16 cellular contexts compared by ENCODE assay signal in genomic region chr22:47238886-47239860, GRCh38.
DNase-seq lines count a peak whose midpoint lies in the region; ATAC-seq, FAIRE-seq and TF ChIP-seq lines count a peak whose summit lies in the region.
"Had no signal": no experiment of that assay in that cellular context is flagged by ENCODE, and none has a peak within 500 bp of the region (broad histone marks: within the 10 kb centered on the region; RNA-seq: fewer than 3 reads in every experiment).

No MANE protein-coding gene starts in this region.

- DNase-seq in HepG2 (ENCODE audit: low spot score), result no peak
- DNase-seq in left lobe of liver (ENCODE audit: low spot score), result peak; percentile 12
- DNase-seq in sciatic nerve (ENCODE audit: low spot score), result peak; percentile 12
- no peak for DNase-seq in MCF 10A (ENCODE audit: unreplicated experiment)
- no peak for DNase-seq in NCI-H345 (lab: John Stamatoyannopoulos, UW)
- DNase-seq in D721Med (ENCODE audit: insufficient read length, low spot score), result no peak
- DNase-seq: CD8-positive, alpha-beta T cell; COR-L47; DMS53; GF-D8 had no signal

- H3K4me1 Mint-ChIP-seq in MCF 10A (ENCODE audit: insufficient read depth, unreplicated experiment), result no peaks in the 10 kb centered on the region
- H3K4me1 Mint-ChIP-seq: B cell, CD14-positive monocyte had no signal

- H4K20me1 ChIP-seq in HepG2 (ENCODE audit: insufficient read depth, low read length), result no peaks in the 10 kb centered on the region

- FAIRE-seq in HepG2 (lab: Jason Lieb, UNC), result no peak
- FAIRE-seq in D721Med (lab: Jason Lieb, UNC), result no peak
- FAIRE-seq: A204.1, H1 had no signal

- no peaks in the 10 kb centered on the region for H3K36me3 ChIP-seq in liver (ENCODE audit: control insufficient read depth in 4 of 4, insufficient read depth in 3 of 4, low read depth in 1 of 4, low read length in 3 of 4)
- no peaks in the 10 kb centered on the region for H3K36me3 ChIP-seq in HepG2 (replicated peaks in 1 of 2; ENCODE audit: control insufficient read depth in 1 of 2, insufficient read depth in 2 of 2, low read length in 2 of 2)
- H3K36me3 ChIP-seq: HAP-1 had no signal

- H3K9me3 Mint-ChIP-seq in MCF 10A (ENCODE audit: unreplicated experiment), result no peaks in the 10 kb centered on the region
- H3K9me3 Mint-ChIP-seq: CD8-positive, alpha-beta T cell had no signal

- in situ Hi-C loops in HepG2 (cut with HindIII; ENCODE audit: extremely low pct_ligation_motif_present, low pct_unique_long_range_greater_than_20kb), result no loop called here

- WGBS in liver, result 67% methylated on average over 15 of the region's 15 CpGs
- 4% methylated on average over 11 of the region's 15 CpGs for WGBS in HepG2 (ENCODE audit: low lambda C conversion rate)

- no peak overlapping the region for H3K9ac ChIP-seq in liver (ENCODE audit: low read depth in 1 of 2, low read length in 2 of 2)
- H3K9ac ChIP-seq in HepG2 (ENCODE audit: insufficient read depth, low read depth, low read length), result no peak overlapping the region

- H3K4me3 ChIP-seq in liver (ENCODE audit: low read depth in 1 of 3, low read length in 3 of 3), result no peak overlapping the region
- H3K4me3 ChIP-seq in HepG2 (replicated peaks in 1 of 3; ENCODE audit: insufficient read depth in 1 of 3, low read depth in 2 of 3, low read length in 3 of 3), result no peak overlapping the region
- H3K4me3 ChIP-seq: HAP-1 had no signal

- CTCF ChIA-PET in HepG2 (lab: Yijun Ruan, JAX; ENCODE audit: low intra/inter-chr PET ratio, low total read pairs), result no interaction called here
- CTCF ChIA-PET in MCF 10A (lab: Yijun Ruan, JAX), result no interaction called here

- H3K4me1 ChIP-seq in liver (ENCODE audit: control insufficient read depth in 4 of 4, insufficient read depth in 4 of 4, low read length in 3 of 4) (no peaks in the 10 kb centered on the region), HepG2 (ENCODE audit: insufficient read depth, low read length) (no peaks in the 10 kb centered on the region)
- H3K4me1 ChIP-seq: HAP-1 had no signal

- ATAC-seq in HepG2, result no peak
- ATAC-seq in left lobe of liver, result no peak
- no peak for ATAC-seq in sciatic nerve
- ATAC-seq: CD8-positive, alpha-beta T cell had no signal

- TF ChIP-seq POLR2A in HepG2 (IDR thresholded peaks at IDR 0.05; ENCODE audit: insufficient read depth in 1 of 2, low read depth in 2 of 2, low read length in 2 of 2), result no peak

- no peaks in the 10 kb centered on the region for H3K36me3 Mint-ChIP-seq in MCF 10A (ENCODE audit: insufficient read depth, unreplicated experiment)
- H3K36me3 Mint-ChIP-seq: CD14-positive monocyte; CD8-positive, alpha-beta T cell had no signal

- H3K4me3 Mint-ChIP-seq in MCF 10A (ENCODE audit: unreplicated experiment), result no peak overlapping the region
- H3K4me3 Mint-ChIP-seq: B cell; CD14-positive monocyte; CD8-positive, alpha-beta T cell had no signal

- intact Hi-C loops in HepG2 (cut with micrococcal nuclease; ENCODE audit: unreplicated experiment), result no loop called here
- intact Hi-C loops in sciatic nerve (cut with DNase I), result no loop called here
- intact Hi-C loops in MCF 10A (cut with micrococcal nuclease), result no loop called here

- TF ChIP-seq RAD21 in liver (IDR thresholded peaks at IDR 0.05), result no peak
- TF ChIP-seq RAD21 in HepG2 (CRISPR knock-in tag; IDR thresholded peaks at IDR 0.05), result no peak

- H3K4me2 ChIP-seq in HepG2 (ENCODE audit: low read depth, low read length), result no peak overlapping the region

- TF ChIP-seq CTCF in liver (IDR thresholded peaks at IDR 0.05; ENCODE audit: low read depth, low read length, missing input control) (no peak), HepG2 (CRISPR knock-in tag; IDR thresholded peaks at IDR 0.05) (no peak), MCF 10A (IDR thresholded peaks at IDR 0.05; ENCODE audit: unreplicated experiment) (no peak), D721Med (IDR thresholded peaks at IDR 0.05; ENCODE audit: insufficient read depth, missing control alignments) (no peak)

- H3K79me2 ChIP-seq in HepG2 (ENCODE audit: insufficient read depth, low read length), result no peaks in the 10 kb centered on the region

- no peak overlapping the region for H3K27ac Mint-ChIP-seq in MCF 10A (ENCODE audit: low read depth, unreplicated experiment)
- H3K27ac Mint-ChIP-seq: B cell; CD14-positive monocyte; CD8-positive, alpha-beta T cell had no signal

- no peak overlapping the region for H2AFZ ChIP-seq in HepG2 (ENCODE audit: low read length)

- H3K27me3 ChIP-seq in liver (ENCODE audit: control insufficient read depth in 4 of 4, insufficient read depth in 4 of 4, low read length in 3 of 4) (no peaks in the 10 kb centered on the region), HepG2 (ENCODE audit: control insufficient read depth in 1 of 2, insufficient read depth in 2 of 2, low read length in 2 of 2) (peaks cover 0 to 10% of the 10 kb centered on the region in 2 experiments; a peak in 3 of 5 replicates)

- BruUV-seq in HepG2 (replicated peaks; lab: Mats Ljungman, UMichigan) (no TSS peak), MCF 10A (replicated peaks; lab: Mats Ljungman, UMichigan) (no TSS peak)

- H3K27me3 Mint-ChIP-seq in MCF 10A (ENCODE audit: insufficient read depth, unreplicated experiment), result peaks cover 40% of the 10 kb centered on the region

- no peak for TF ChIP-seq EP300 in HepG2 (IDR thresholded peaks at IDR 0.05; ENCODE audit: low read depth in 2 of 2, low read length in 2 of 2)
- no peak for TF ChIP-seq EP300 in HepG2 (CRISPR knock-in tag; IDR thresholded peaks at IDR 0.05; ENCODE audit: borderline replicate concordance)

- POLR2A ChIA-PET in HepG2 (lab: Yijun Ruan, JAX), result no interaction called here
- POLR2A ChIA-PET in MCF 10A (lab: Yijun Ruan, JAX), result no interaction called here

- H3K27ac ChIP-seq in liver (ENCODE audit: low read depth in 1 of 2, low read length in 2 of 2) (no peak overlapping the region), HepG2 (ENCODE audit: extremely low read length, insufficient read depth, low read length) (no peak overlapping the region)

- H3K9me3 ChIP-seq in liver (ENCODE audit: control insufficient read depth in 4 of 4, low read length in 3 of 4) (peaks cover 0 to 3% (median 3%) of the 10 kb centered on the region in 4 donors), HepG2 (ENCODE audit: low read length) (no peaks in the 10 kb centered on the region)
- H3K9me3 ChIP-seq: HAP-1 had no signal

TF ChIP-seq in liver, 16 proteins besides CTCF, POLR2A, EP300 and RAD21:
- TF ChIP-seq NR2F2 (IDR thresholded peaks at IDR 0.05) (peak; percentile 25), JUND (IDR thresholded peaks at IDR 0.05) (no peak)

TF ChIP-seq in HepG2, 621 proteins besides CTCF, POLR2A, EP300 and RAD21 (continues in another document):
- no peak for TF ChIP-seq NR2F6 (IDR thresholded peaks at IDR 0.05)
- no peak for TF ChIP-seq NR2F6 (CRISPR knock-in tag; IDR thresholded peaks at IDR 0.05)
- no peak for TF ChIP-seq ZNF784 (CRISPR knock-in tag; IDR thresholded peaks at IDR 0.05; ENCODE audit: borderline replicate concordance)
- TF ChIP-seq BRCA1 (CRISPR knock-in tag; IDR thresholded peaks at IDR 0.05), result no peak
- no peak for TF ChIP-seq TARDBP (CRISPR knock-in tag; IDR thresholded peaks at IDR 0.05)
- no peak for TF ChIP-seq SALL2 (CRISPR knock-in tag; IDR thresholded peaks at IDR 0.05)
- TF ChIP-seq CREM (IDR thresholded peaks at IDR 0.05), result no peak
- no peak for TF ChIP-seq CREM (CRISPR knock-in tag; IDR thresholded peaks at IDR 0.05)
- no peak for TF ChIP-seq NKX3-1 (CRISPR knock-in tag; IDR thresholded peaks at IDR 0.05)
- no peak for TF ChIP-seq ZNF549 (CRISPR knock-in tag; IDR thresholded peaks at IDR 0.05)
- TF ChIP-seq, protein P1, sequence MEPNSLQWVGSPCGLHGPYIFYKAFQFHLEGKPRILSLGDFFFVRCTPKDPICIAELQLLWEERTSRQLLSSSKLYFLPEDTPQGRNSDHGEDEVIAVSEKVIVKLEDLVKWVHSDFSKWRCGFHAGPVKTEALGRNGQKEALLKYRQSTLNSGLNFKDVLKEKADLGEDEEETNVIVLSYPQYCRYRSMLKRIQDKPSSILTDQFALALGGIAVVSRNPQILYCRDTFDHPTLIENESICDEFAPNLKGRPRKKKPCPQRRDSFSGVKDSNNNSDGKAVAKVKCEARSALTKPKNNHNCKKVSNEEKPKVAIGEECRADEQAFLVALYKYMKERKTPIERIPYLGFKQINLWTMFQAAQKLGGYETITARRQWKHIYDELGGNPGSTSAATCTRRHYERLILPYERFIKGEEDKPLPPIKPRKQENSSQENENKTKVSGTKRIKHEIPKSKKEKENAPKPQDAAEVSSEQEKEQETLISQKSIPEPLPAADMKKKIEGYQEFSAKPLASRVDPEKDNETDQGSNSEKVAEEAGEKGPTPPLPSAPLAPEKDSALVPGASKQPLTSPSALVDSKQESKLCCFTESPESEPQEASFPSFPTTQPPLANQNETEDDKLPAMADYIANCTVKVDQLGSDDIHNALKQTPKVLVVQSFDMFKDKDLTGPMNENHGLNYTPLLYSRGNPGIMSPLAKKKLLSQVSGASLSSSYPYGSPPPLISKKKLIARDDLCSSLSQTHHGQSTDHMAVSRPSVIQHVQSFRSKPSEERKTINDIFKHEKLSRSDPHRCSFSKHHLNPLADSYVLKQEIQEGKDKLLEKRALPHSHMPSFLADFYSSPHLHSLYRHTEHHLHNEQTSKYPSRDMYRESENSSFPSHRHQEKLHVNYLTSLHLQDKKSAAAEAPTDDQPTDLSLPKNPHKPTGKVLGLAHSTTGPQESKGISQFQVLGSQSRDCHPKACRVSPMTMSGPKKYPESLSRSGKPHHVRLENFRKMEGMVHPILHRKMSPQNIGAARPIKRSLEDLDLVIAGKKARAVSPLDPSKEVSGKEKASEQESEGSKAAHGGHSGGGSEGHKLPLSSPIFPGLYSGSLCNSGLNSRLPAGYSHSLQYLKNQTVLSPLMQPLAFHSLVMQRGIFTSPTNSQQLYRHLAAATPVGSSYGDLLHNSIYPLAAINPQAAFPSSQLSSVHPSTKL (CRISPR knock-in tag; IDR thresholded peaks at IDR 0.05), result no peak
- no peak for TF ChIP-seq MTA3 (CRISPR knock-in tag; IDR thresholded peaks at IDR 0.05)

Comparison
In these comparisons a context has a peak if more than half of its experiments do, and no peak if none do; other contexts are left out.
1. DNase-seq: peak in left lobe of liver (single experiment) and sciatic nerve (single experiment); none in HepG2 (single experiment), MCF 10A (single experiment), NCI-H345 (single experiment) and D721Med (single experiment).